In the genomic region with DNA sequence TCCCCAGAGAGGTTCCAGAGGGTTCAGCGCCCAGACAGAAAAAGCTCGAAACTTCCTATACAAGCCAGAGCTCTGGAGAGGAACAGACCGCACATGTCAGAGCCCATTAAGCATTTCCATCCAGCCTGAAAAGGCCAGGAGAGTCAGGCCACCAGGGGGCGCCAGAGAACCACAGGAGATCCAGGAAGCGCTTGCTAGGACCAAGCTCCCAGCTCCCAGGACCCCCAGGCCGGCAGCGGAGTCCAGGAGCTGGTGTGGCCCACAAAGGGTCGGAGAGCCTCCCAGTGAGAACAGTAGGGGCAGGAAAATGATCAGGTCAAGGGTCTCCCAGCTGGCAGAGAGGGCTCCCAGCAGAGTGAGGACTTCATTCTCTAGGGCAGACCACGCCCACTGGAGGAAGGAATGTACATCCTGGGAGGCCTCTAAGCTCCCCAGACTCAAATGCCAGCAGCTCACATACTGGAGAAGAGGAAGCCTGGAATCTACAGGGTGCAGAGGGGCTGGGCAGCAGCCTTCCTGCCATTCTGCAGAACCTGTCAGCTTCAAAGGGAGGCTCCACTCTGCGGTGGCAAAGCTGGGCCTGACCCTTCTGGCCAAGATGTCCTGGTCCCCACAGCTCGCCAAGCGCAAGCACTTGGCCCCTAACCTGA, we compare ENCODE assay signal across 1 cellular context.
TF ChIP-seq lines count a peak whose summit lies in the region.

No MANE protein-coding gene starts in this region.

TF ChIP-seq in HepG2, 621 proteins besides CTCF, POLR2A, EP300 and RAD21 (continued from another document and continues in another):
- TF ChIP-seq, protein P1, sequence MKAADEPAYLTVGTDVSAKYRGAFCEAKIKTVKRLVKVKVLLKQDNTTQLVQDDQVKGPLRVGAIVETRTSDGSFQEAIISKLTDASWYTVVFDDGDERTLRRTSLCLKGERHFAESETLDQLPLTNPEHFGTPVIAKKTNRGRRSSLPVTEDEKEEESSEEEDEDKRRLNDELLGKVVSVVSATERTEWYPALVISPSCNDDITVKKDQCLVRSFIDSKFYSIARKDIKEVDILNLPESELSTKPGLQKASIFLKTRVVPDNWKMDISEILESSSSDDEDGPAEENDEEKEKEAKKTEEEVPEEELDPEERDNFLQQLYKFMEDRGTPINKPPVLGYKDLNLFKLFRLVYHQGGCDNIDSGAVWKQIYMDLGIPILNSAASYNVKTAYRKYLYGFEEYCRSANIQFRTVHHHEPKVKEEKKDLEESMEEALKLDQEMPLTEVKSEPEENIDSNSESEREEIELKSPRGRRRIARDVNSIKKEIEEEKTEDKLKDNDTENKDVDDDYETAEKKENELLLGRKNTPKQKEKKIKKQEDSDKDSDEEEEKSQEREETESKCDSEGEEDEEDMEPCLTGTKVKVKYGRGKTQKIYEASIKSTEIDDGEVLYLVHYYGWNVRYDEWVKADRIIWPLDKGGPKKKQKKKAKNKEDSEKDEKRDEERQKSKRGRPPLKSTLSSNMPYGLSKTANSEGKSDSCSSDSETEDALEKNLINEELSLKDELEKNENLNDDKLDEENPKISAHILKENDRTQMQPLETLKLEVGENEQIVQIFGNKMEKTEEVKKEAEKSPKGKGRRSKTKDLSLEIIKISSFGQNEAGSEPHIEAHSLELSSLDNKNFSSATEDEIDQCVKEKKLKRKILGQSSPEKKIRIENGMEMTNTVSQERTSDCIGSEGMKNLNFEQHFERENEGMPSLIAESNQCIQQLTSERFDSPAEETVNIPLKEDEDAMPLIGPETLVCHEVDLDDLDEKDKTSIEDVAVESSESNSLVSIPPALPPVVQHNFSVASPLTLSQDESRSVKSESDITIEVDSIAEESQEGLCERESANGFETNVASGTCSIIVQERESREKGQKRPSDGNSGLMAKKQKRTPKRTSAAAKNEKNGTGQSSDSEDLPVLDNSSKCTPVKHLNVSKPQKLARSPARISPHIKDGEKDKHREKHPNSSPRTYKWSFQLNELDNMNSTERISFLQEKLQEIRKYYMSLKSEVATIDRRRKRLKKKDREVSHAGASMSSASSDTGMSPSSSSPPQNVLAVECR (CRISPR knock-in tag; IDR thresholded peaks at IDR 0.05; ENCODE audit: borderline replicate concordance) = no peak; the same call in 1 of the 2 replicates
- TF ChIP-seq, protein P2, sequence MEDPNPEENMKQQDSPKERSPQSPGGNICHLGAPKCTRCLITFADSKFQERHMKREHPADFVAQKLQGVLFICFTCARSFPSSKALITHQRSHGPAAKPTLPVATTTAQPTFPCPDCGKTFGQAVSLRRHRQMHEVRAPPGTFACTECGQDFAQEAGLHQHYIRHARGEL (CRISPR knock-in tag; IDR thresholded peaks at IDR 0.05) = no peak
- no peak for TF ChIP-seq ZNF3 (CRISPR knock-in tag; IDR thresholded peaks at IDR 0.05)
- TF ChIP-seq, protein P3, sequence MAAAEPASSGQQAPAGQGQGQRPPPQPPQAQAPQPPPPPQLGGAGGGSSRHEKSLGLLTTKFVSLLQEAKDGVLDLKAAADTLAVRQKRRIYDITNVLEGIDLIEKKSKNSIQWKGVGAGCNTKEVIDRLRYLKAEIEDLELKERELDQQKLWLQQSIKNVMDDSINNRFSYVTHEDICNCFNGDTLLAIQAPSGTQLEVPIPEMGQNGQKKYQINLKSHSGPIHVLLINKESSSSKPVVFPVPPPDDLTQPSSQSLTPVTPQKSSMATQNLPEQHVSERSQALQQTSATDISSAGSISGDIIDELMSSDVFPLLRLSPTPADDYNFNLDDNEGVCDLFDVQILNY (CRISPR knock-in tag; conservative IDR thresholded peaks at IDR 0.05) = no peak
- TF ChIP-seq MIER2 (CRISPR knock-in tag; IDR thresholded peaks at IDR 0.05) = no peak
- TF ChIP-seq GABPB1 (CRISPR knock-in tag; IDR thresholded peaks at IDR 0.05) = 0 out of 2 replicates have a peak, but pooled peaks have one; percentile 21
- no peak for TF ChIP-seq MED8 (CRISPR knock-in tag; IDR thresholded peaks at IDR 0.05; ENCODE audit: insufficient replicate concordance)
- TF ChIP-seq, protein P4, sequence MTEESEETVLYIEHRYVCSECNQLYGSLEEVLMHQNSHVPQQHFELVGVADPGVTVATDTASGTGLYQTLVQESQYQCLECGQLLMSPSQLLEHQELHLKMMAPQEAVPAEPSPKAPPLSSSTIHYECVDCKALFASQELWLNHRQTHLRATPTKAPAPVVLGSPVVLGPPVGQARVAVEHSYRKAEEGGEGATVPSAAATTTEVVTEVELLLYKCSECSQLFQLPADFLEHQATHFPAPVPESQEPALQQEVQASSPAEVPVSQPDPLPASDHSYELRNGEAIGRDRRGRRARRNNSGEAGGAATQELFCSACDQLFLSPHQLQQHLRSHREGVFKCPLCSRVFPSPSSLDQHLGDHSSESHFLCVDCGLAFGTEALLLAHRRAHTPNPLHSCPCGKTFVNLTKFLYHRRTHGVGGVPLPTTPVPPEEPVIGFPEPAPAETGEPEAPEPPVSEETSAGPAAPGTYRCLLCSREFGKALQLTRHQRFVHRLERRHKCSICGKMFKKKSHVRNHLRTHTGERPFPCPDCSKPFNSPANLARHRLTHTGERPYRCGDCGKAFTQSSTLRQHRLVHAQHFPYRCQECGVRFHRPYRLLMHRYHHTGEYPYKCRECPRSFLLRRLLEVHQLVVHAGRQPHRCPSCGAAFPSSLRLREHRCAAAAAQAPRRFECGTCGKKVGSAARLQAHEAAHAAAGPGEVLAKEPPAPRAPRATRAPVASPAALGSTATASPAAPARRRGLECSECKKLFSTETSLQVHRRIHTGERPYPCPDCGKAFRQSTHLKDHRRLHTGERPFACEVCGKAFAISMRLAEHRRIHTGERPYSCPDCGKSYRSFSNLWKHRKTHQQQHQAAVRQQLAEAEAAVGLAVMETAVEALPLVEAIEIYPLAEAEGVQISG (CRISPR knock-in tag; IDR thresholded peaks at IDR 0.05) = 0 out of 2 replicates have a peak, but pooled peaks have one; percentile 49
- no peak for TF ChIP-seq SYNCRIP (IDR thresholded peaks at IDR 0.05; ENCODE audit: insufficient read depth, low read depth, low read length)
- TF ChIP-seq, protein P5, sequence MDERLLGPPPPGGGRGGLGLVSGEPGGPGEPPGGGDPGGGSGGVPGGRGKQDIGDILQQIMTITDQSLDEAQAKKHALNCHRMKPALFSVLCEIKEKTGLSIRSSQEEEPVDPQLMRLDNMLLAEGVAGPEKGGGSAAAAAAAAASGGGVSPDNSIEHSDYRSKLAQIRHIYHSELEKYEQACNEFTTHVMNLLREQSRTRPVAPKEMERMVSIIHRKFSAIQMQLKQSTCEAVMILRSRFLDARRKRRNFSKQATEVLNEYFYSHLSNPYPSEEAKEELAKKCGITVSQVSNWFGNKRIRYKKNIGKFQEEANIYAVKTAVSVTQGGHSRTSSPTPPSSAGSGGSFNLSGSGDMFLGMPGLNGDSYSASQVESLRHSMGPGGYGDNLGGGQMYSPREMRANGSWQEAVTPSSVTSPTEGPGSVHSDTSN (CRISPR knock-in tag; IDR thresholded peaks at IDR 0.05) = no peak
- TF ChIP-seq MNT (IDR thresholded peaks at IDR 0.05) = no peak
- no peak for TF ChIP-seq ZNF597 (CRISPR knock-in tag; IDR thresholded peaks at IDR 0.05)
- TF ChIP-seq ZNF207 (IDR thresholded peaks at IDR 0.05; ENCODE audit: borderline replicate concordance) = no peak
- TF ChIP-seq, protein P6, sequence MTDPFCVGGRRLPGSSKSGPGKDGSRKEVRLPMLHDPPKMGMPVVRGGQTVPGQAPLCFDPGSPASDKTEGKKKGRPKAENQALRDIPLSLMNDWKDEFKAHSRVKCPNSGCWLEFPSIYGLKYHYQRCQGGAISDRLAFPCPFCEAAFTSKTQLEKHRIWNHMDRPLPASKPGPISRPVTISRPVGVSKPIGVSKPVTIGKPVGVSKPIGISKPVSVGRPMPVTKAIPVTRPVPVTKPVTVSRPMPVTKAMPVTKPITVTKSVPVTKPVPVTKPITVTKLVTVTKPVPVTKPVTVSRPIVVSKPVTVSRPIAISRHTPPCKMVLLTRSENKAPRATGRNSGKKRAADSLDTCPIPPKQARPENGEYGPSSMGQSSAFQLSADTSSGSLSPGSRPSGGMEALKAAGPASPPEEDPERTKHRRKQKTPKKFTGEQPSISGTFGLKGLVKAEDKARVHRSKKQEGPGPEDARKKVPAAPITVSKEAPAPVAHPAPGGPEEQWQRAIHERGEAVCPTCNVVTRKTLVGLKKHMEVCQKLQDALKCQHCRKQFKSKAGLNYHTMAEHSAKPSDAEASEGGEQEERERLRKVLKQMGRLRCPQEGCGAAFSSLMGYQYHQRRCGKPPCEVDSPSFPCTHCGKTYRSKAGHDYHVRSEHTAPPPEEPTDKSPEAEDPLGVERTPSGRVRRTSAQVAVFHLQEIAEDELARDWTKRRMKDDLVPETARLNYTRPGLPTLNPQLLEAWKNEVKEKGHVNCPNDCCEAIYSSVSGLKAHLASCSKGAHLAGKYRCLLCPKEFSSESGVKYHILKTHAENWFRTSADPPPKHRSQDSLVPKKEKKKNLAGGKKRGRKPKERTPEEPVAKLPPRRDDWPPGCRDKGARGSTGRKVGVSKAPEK (CRISPR knock-in tag; IDR thresholded peaks at IDR 0.05; ENCODE audit: borderline replicate concordance) = no peak
- TF ChIP-seq, protein P7, sequence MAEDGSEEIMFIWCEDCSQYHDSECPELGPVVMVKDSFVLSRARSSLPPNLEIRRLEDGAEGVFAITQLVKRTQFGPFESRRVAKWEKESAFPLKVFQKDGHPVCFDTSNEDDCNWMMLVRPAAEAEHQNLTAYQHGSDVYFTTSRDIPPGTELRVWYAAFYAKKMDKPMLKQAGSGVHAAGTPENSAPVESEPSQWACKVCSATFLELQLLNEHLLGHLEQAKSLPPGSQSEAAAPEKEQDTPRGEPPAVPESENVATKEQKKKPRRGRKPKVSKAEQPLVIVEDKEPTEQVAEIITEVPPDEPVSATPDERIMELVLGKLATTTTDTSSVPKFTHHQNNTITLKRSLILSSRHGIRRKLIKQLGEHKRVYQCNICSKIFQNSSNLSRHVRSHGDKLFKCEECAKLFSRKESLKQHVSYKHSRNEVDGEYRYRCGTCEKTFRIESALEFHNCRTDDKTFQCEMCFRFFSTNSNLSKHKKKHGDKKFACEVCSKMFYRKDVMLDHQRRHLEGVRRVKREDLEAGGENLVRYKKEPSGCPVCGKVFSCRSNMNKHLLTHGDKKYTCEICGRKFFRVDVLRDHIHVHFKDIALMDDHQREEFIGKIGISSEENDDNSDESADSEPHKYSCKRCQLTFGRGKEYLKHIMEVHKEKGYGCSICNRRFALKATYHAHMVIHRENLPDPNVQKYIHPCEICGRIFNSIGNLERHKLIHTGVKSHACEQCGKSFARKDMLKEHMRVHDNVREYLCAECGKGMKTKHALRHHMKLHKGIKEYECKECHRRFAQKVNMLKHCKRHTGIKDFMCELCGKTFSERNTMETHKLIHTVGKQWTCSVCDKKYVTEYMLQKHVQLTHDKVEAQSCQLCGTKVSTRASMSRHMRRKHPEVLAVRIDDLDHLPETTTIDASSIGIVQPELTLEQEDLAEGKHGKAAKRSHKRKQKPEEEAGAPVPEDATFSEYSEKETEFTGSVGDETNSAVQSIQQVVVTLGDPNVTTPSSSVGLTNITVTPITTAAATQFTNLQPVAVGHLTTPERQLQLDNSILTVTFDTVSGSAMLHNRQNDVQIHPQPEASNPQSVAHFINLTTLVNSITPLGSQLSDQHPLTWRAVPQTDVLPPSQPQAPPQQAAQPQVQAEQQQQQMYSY (CRISPR knock-in tag; IDR thresholded peaks at IDR 0.05) = no peak
- 0 out of 2 replicates have a peak, but pooled peaks have one; percentile 35 for TF ChIP-seq ZNF550 (CRISPR knock-in tag; IDR thresholded peaks at IDR 0.05; ENCODE audit: borderline replicate concordance)
- no peak for TF ChIP-seq SNRNP70 (IDR thresholded peaks at IDR 0.05; ENCODE audit: low read depth, low read length)
- no peak for TF ChIP-seq ZNF670 (CRISPR knock-in tag; IDR thresholded peaks at IDR 0.05; ENCODE audit: borderline replicate concordance)
- TF ChIP-seq ZNF350 (CRISPR knock-in tag; IDR thresholded peaks at IDR 0.05; ENCODE audit: borderline replicate concordance, low read depth) = peak; percentile 68; the same call in 1 of the 2 replicates
- TF ChIP-seq, protein P8, sequence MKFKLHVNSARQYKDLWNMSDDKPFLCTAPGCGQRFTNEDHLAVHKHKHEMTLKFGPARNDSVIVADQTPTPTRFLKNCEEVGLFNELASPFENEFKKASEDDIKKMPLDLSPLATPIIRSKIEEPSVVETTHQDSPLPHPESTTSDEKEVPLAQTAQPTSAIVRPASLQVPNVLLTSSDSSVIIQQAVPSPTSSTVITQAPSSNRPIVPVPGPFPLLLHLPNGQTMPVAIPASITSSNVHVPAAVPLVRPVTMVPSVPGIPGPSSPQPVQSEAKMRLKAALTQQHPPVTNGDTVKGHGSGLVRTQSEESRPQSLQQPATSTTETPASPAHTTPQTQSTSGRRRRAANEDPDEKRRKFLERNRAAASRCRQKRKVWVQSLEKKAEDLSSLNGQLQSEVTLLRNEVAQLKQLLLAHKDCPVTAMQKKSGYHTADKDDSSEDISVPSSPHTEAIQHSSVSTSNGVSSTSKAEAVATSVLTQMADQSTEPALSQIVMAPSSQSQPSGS (CRISPR knock-in tag; IDR thresholded peaks at IDR 0.05) = 0 out of 2 replicates have a peak, but pooled peaks have one; percentile 47
- TF ChIP-seq CBX5 (CRISPR knock-in tag; IDR thresholded peaks at IDR 0.05; ENCODE audit: borderline replicate concordance) = no peak
- TF ChIP-seq ZNF343 (CRISPR knock-in tag; IDR thresholded peaks at IDR 0.05) = no peak
